In the genomic region with DNA sequence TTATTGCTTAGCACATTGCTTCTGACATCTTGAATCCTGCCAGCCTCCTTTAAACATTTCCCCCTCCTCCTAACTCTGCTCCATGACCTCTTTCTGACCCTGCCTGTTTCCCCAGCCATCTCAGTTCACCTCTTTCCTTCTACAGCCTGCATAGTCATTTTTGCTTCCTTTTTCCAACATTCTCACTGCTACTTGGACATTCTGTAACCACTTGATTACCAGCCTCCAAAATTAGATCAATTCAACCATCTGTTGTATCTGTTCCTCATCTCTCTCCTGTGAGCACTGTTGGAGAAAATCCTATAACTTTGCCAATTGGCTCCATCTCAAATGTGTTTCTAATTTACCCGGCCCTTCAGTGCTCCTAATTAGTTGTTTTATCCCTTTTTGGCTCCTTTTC, we compare ENCODE assay signal across 18 cellular contexts. TPM values are rescaled to one million over a fixed set of nuclear protein-coding genes. Genes with fewer than 3 reads are reported as not detected.
DNase-seq lines count a peak whose midpoint lies in the region; ATAC-seq and TF ChIP-seq lines count a peak whose summit lies in the region.
"Had no signal": no experiment of that assay in that cellular context is flagged by ENCODE, and none has a peak within 500 bp of the region (broad histone marks: within the 10 kb centered on the region; RNA-seq: fewer than 3 reads in every experiment).

No MANE protein-coding gene starts in this region.

- DNase-seq in G401 (ENCODE audit: low spot score): peak; percentile 61
- peak; percentile 87 for DNase-seq in NCI-H1694 (lab: John Stamatoyannopoulos, UW)
- no peak for DNase-seq in SK-N-SH
- DNase-seq in fibroblast of peridontal ligament (ENCODE audit: extremely low read depth): peak; percentile 52
- DNase-seq in Karpas-422: no peak
- no peak for DNase-seq in T1000 (lab: John Stamatoyannopoulos, UW)
- no peak for DNase-seq in left colon
- DNase-seq: activated CD4-positive, alpha-beta T cell treated with anti-CD3 and anti-CD28 coated beads, Interleukin-2, amount 50 U/mL, for 1 hour; activated CD8-positive, alpha-beta memory T cell treated with anti-CD3 and anti-CD28 coated beads, Interleukin-2, amount 50 U/mL, for 4 hours; activated effector memory CD4-positive, alpha-beta T cell treated with Interleukin-2 at 50 U/mL for 16 hours; CD8-positive, alpha-beta T cell; DMS79; GOT3; heart left ventricle; NCI-H748 treated with DMSO at 0.1 percent for 48 hours; stimulated activated naive CD4-positive, alpha-beta T cell; thyroid gland had no signal

- peak in 1 of 2 experiments; percentile 50; a peak in 2 of 4 replicates for TF ChIP-seq EP300 in SK-N-SH (IDR thresholded peaks at IDR 0.05; ENCODE audit: borderline replicate concordance in 1 of 2, low read depth in 1 of 2, low read length in 1 of 2)

- POLR2A ChIA-PET in SK-N-SH (lab: Yijun Ruan, JAX): no interaction called here

- H3K9me2 ChIP-seq in SK-N-SH (no peaks in the 10 kb centered on the region), Karpas-422 (replicated peaks; ENCODE audit: insufficient read depth, low read length) (no peaks in the 10 kb centered on the region)

- no peak overlapping the region for H2AFZ ChIP-seq in SK-N-SH (ENCODE audit: low read depth)
- no peak overlapping the region for H2AFZ ChIP-seq in Karpas-422 (ENCODE audit: low read length)

- 11% methylated on average over 1 of the region's 1 CpG for WGBS in SK-N-SH (ENCODE audit: low lambda C conversion rate)

- H3K27me3 ChIP-seq in SK-N-SH (ENCODE audit: insufficient read depth) (no peaks in the 10 kb centered on the region), Karpas-422 (ENCODE audit: low read length) (no peaks in the 10 kb centered on the region)
- H3K27me3 ChIP-seq: heart left ventricle, thyroid gland had no signal

- H3K9ac ChIP-seq in SK-N-SH (no peak overlapping the region), Karpas-422 (ENCODE audit: low read length) (no peak overlapping the region)

- no peak for TF ChIP-seq RAD21 in SK-N-SH (IDR thresholded peaks at IDR 0.05; ENCODE audit: low read length)

- H3F3A ChIP-seq in SK-N-SH (replicated peaks; ENCODE audit: insufficient read depth): no peaks in the 10 kb centered on the region

- in situ Hi-C loops in G401 (cut with HindIII; ENCODE audit: low sequenced_read_pairs): no loop called here

- CTCF ChIA-PET in SK-N-SH (lab: Yijun Ruan, JAX): interaction anchor here (1.0 to 1.1 kb wide), 2 partner anchors 28 to 41 kb away, joined by 3 to 4 read pairs; partner anchors contain the start of gene GPR88

- no peak for ATAC-seq in left colon
- ATAC-seq: CD8-positive, alpha-beta T cell had no signal

- intact Hi-C loops in left colon (cut with DNase I, micrococcal nuclease): no loop called here

- peaks cover 0 to 2% of the 10 kb centered on the region in 2 experiments for H3K36me3 ChIP-seq in SK-N-SH (replicated peaks in 1 of 2; ENCODE audit: control insufficient read depth in 1 of 2, insufficient read depth in 2 of 2, low read length in 1 of 2)
- 0 out of 2 replicates have a peak, but pooled peaks cover 3% of the 10 kb centered on the region for H3K36me3 ChIP-seq in Karpas-422 (ENCODE audit: insufficient read depth, low read length)
- H3K36me3 ChIP-seq: thyroid gland had no signal

- TF ChIP-seq CTCF in SK-N-SH (IDR thresholded peaks at IDR 0.05): no peak

- no peaks in the 10 kb centered on the region for H4K20me1 ChIP-seq in SK-N-SH (ENCODE audit: insufficient read depth)
- no peaks in the 10 kb centered on the region for H4K20me1 ChIP-seq in Karpas-422 (ENCODE audit: insufficient read depth, low read depth, low read length)

- H3K79me2 ChIP-seq in SK-N-SH (ENCODE audit: insufficient read depth) (no peaks in the 10 kb centered on the region), Karpas-422 (ENCODE audit: low read length) (no peaks in the 10 kb centered on the region)

- no peak overlapping the region for H3K4me3 ChIP-seq in SK-N-SH (ENCODE audit: low read depth in 2 of 2, low read length in 1 of 2)
- no peak overlapping the region for H3K4me3 ChIP-seq in Karpas-422 (ENCODE audit: low read length)
- H3K4me3 ChIP-seq: heart left ventricle, thyroid gland had no signal

- H3K9me3 ChIP-seq in SK-N-SH (no peaks in the 10 kb centered on the region), Karpas-422 (ENCODE audit: low read length) (no peaks in the 10 kb centered on the region)
- H3K9me3 ChIP-seq: heart left ventricle, thyroid gland had no signal

- H3K4me1 ChIP-seq in SK-N-SH (ENCODE audit: control insufficient read depth in 1 of 2, insufficient read depth in 2 of 2, low read depth in 1 of 2, low read length in 1 of 2): peaks cover 0 to 6% of the 10 kb centered on the region in 2 experiments; a peak in 2 of 4 replicates
- H3K4me1 ChIP-seq in Karpas-422 (ENCODE audit: low read length): peaks cover 27% of the 10 kb centered on the region
- H3K4me1 ChIP-seq: thyroid gland had no signal

- no peak overlapping the region for H3K4me2 ChIP-seq in SK-N-SH
- H3K4me2 ChIP-seq in Karpas-422 (ENCODE audit: low read depth, low read length, poor library complexity, severe bottlenecking): no peak overlapping the region

- H3K27ac ChIP-seq in SK-N-SH (ENCODE audit: low read depth in 2 of 2, low read length in 1 of 2): peak overlapping the region in 1 of 2 experiments; percentile 74; a peak in 2 of 4 replicates
- no peak overlapping the region for H3K27ac ChIP-seq in Karpas-422 (ENCODE audit: low read length)
- H3K27ac ChIP-seq: heart left ventricle, thyroid gland had no signal

TF ChIP-seq in SK-N-SH, 30 proteins besides CTCF, POLR2A, EP300 and RAD21:
- TF ChIP-seq RCOR1 (IDR thresholded peaks at IDR 0.05; ENCODE audit: low read length): peak; percentile 46; the same call in 1 of the 2 replicates
- TF ChIP-seq, protein P1, sequence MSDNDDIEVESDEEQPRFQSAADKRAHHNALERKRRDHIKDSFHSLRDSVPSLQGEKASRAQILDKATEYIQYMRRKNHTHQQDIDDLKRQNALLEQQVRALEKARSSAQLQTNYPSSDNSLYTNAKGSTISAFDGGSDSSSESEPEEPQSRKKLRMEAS (IDR thresholded peaks at IDR 0.05; ENCODE audit: low read depth): no peak
- TF ChIP-seq TCF12 (IDR thresholded peaks at IDR 0.05): peak; percentile 39; the same call in 1 of the 2 replicates
- TF ChIP-seq, protein P2, sequence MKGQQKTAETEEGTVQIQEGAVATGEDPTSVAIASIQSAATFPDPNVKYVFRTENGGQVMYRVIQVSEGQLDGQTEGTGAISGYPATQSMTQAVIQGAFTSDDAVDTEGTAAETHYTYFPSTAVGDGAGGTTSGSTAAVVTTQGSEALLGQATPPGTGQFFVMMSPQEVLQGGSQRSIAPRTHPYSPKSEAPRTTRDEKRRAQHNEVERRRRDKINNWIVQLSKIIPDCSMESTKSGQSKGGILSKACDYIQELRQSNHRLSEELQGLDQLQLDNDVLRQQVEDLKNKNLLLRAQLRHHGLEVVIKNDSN (IDR thresholded peaks at IDR 0.05; ENCODE audit: borderline replicate concordance, low read depth): no peak

RNA-seq across cellular contexts. Expression of gene GPR88, which starts 27.5 kb away (rescaled TPM):
- not detected in 2 replicates for total RNA-seq in G401 (2014; rRNA removed; shearing (Covaris generic))
- polyA plus RNA-seq in SK-N-SH (2012; rRNA removed): 0.03 TPM in 2 replicates
- polyA plus RNA-seq in SK-N-SH (2012; cell fraction: cytosol; rRNA removed): 0.05 and 0.07 TPM in 2 replicates
- 0.02 TPM in 1 of 2 replicates, not detected in the other for polyA plus RNA-seq in SK-N-SH (2012; cell fraction: nucleus; rRNA removed)
- not detected in 2 replicates for total RNA-seq in Karpas-422 (2014; rRNA removed; shearing (Covaris generic); ENCODE audit: low replicate concordance)
- total RNA-seq in left colon: under 1 TPM in 1 of 2 donors, not detected in 1; 0.14 TPM
- total RNA-seq: CD8-positive, alpha-beta T cell; HT-29 had no signal

Comparison
In these comparisons a context has a peak if more than half of its experiments do, and no peak if none do; other contexts are left out.
1. DNase-seq: peak in G401 (single experiment), NCI-H1694 (single experiment) and fibroblast of peridontal ligament (single experiment); none in SK-N-SH (single experiment), Karpas-422 (single experiment), T1000 (single experiment) and left colon (0 of 2).